ENCODE assay signal across 11 cellular contexts in the genomic region with DNA sequence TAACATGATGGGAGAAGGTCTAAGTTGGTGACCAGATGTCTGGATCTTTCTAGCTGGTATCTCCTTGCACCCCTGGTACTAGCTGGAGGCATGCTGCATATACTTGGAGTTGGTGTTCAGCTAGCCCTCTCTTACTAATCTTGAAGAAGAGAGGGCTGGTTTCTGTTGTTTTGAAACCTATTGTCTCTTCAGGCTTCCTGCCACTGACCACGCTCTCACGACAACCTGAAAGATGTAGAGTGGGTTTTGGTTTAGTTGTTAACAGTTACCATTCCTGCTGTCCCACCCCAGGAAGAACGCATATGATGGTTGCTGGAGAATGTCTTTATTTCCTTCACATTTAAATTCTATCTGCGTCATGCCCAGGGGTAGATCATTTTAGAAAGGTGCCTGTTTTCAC. TPM values are rescaled to one million over a fixed set of nuclear protein-coding genes. Genes with fewer than 3 reads are reported as not detected.
DNase-seq lines count a peak whose midpoint lies in the region; ATAC-seq, FAIRE-seq and TF ChIP-seq lines count a peak whose summit lies in the region.
"Had no signal": no experiment of that assay in that cellular context is flagged by ENCODE, and none has a peak within 500 bp of the region (broad histone marks: within the 10 kb centered on the region; RNA-seq: fewer than 3 reads in every experiment).

No MANE protein-coding gene starts in this region.

- TF ChIP-seq CTCF in osteoblast (IDR thresholded peaks at IDR 0.05; ENCODE audit: extremely low read depth, low read depth, low read length) = no peak

- H4K20me1 ChIP-seq in osteoblast (ENCODE audit: insufficient read depth, low read length) = no peaks in the 10 kb centered on the region

- H2AFZ ChIP-seq in osteoblast (ENCODE audit: low read length) = no peak overlapping the region

- H3K4me3 ChIP-seq in GM08714 (ENCODE audit: low read length) = peak overlapping the region; percentile 51; the same call in 1 of the 2 replicates
- H3K4me3 ChIP-seq in osteoblast (ENCODE audit: insufficient read depth, low read length) = no peak overlapping the region

- ATAC-seq in GM21515 (IDR thresholded peaks at IDR 0.05; ENCODE audit: unreplicated experiment) = peak; percentile 42
- ATAC-seq: heart left ventricle had no signal

- H3K27ac ChIP-seq in angular gyrus (ENCODE audit: low read depth, low read length) = peak overlapping the region; percentile 27
- H3K27ac ChIP-seq in osteoblast (ENCODE audit: low read depth, low read length) = no peak overlapping the region

- no peak overlapping the region for H3K4me2 ChIP-seq in osteoblast (ENCODE audit: insufficient read depth, low read length)

- peak; percentile 82 for DNase-seq in osteoblast (ENCODE audit: insufficient read length, low spot score, missing footprints)
- no peak for DNase-seq in effector CD8-positive, alpha-beta T cell (lab: John Stamatoyannopoulos, UW)
- no peak for DNase-seq in HTR-8/SVneo (ENCODE audit: insufficient read length, low spot score)
- no peak for DNase-seq in anterior cingulate cortex (lab: John Stamatoyannopoulos, UW)
- DNase-seq in EL = no peak
- DNase-seq: activated gamma-delta T cell treated with Interleukin-2 at 50 U/mL for 16 hours; effector CD4-positive, alpha-beta T cell; heart left ventricle had no signal

- H3K9me3 ChIP-seq in osteoblast (ENCODE audit: low read depth, low read length) = no peaks in the 10 kb centered on the region
- H3K9me3 ChIP-seq: heart left ventricle had no signal

- H3K4me1 ChIP-seq in osteoblast (ENCODE audit: insufficient read depth, low read length) = peaks cover 10% of the 10 kb centered on the region

- H3K27me3 ChIP-seq in osteoblast (ENCODE audit: insufficient read depth, low read length) = peaks cover 71% of the 10 kb centered on the region
- H3K27me3 ChIP-seq: heart left ventricle had no signal

- H3K36me3 ChIP-seq in osteoblast (ENCODE audit: insufficient read depth, low read length) = no peaks in the 10 kb centered on the region

- no peaks in the 10 kb centered on the region for H3K79me2 ChIP-seq in osteoblast (ENCODE audit: insufficient read depth, low read length)

- no peak for FAIRE-seq in HTR-8/SVneo (lab: Jason Lieb, UNC)

RNA-seq across cellular contexts. Expression of a gene that starts 3.6 kb away (rescaled TPM):
- total RNA-seq in osteoblast = 16.3 and 28.0 TPM in 2 replicates
